Comparison of ENCODE assay signal across 8 cellular contexts in the genomic region with DNA sequence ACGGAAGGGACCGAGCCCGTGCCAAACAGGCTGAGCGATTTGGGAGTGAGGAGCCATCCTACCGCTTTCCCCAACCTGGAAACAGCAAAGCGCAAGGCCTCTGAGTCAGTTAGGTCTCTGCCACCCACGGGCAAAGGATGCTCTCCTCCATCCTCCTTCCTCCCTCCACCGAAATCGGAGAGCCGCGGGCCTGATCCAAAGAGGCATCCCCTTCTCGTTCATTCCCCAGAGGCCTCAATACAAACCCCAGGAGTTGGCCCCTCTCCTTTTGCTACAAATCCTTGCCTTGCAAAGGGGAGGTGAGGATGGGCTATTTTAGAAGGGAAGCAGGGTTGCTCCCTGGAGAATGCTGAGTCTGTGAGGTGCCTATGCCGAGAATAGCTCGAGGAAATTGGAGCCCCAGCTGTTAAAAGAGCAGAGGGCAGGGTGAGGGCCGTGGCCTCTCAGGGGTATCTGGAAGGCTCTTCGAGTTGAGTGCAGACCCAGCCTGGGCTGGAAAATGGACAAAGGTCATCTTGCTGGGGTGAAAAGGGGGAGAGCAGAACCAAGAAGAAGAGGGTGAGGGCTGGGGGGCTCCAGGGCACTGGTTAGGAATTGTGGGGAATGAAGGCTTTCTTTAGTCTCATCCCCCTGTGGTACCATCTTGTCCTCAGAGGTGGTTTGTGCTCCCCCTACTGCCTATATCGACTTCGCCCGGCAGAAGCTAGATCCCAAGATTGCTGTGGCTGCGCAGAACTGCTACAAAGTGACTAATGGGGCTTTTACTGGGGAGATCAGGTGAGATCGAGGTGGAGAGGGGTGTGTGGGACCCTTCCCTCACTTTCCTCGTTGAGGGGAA. TPM values are rescaled to one million over a fixed set of nuclear protein-coding genes. Genes with fewer than 3 reads are reported as not detected.
DNase-seq lines count a peak whose midpoint lies in the region; ATAC-seq, FAIRE-seq and TF ChIP-seq lines count a peak whose summit lies in the region.

No MANE protein-coding gene starts in this region.

- H3K27ac Mint-ChIP-seq in activated CD4-positive, alpha-beta T cell treated with anti-CD3 and anti-CD28 coated beads, Interleukin-2, amount 10 ng/mL, durations not matched to agents 24 days and 14 days, result peak overlapping the region; percentile 93
- H3K27ac Mint-ChIP-seq in nephron progenitor cell, result peak overlapping the region; percentile 93

- DNase-seq in activated CD4-positive, alpha-beta T cell treated with anti-CD3 and anti-CD28 coated beads, Interleukin-2, amount 10 ng/mL, durations not matched to agents 24 days and 14 days, result peak; percentile 73
- DNase-seq in activated CD4-positive, alpha-beta T cell treated with anti-CD3 and anti-CD28 coated beads, Interleukin-2, amount 50 U/mL, for 1 hour, result no peak
- DNase-seq in RWPE1 (ENCODE audit: low spot score) (no peak), nephron progenitor cell (no peak), frontal cortex (ENCODE audit: low spot score in 2 of 2) (no peak), NCI-H2227 (lab: John Stamatoyannopoulos, UW; ENCODE audit: unreplicated experiment) (no peak)
- no peak for DNase-seq in effector memory CD4-positive, alpha-beta T cell

- intact Hi-C loops in activated CD4-positive, alpha-beta T cell treated with anti-CD3 and anti-CD28 coated beads, Interleukin-2, amount 10 ng/mL, durations not matched to agents 24 days and 14 days (cut with micrococcal nuclease), result loop anchor here (1.0 kb wide), 1 partner anchor 334 kb away; the partner anchor contains the start of gene GAPDH

- peak overlapping the region; percentile 84 for H3K27ac ChIP-seq in RWPE1
- H3K27ac ChIP-seq in effector memory CD4-positive, alpha-beta T cell (ENCODE audit: insufficient read depth, low read length, poor library complexity, severe bottlenecking), result peak overlapping the region; percentile 79

- peak overlapping the region; percentile 89 for H3K4me3 Mint-ChIP-seq in activated CD4-positive, alpha-beta T cell treated with anti-CD3 and anti-CD28 coated beads, Interleukin-2, amount 10 ng/mL, durations not matched to agents 24 days and 14 days
- peak overlapping the region; percentile 94 for H3K4me3 Mint-ChIP-seq in nephron progenitor cell

- no peaks in the 10 kb centered on the region for H3K9me3 ChIP-seq in effector memory CD4-positive, alpha-beta T cell (ENCODE audit: control insufficient read depth, low read length)

- CTCF ChIA-PET in RWPE1 (lab: Yijun Ruan, JAX), result interaction anchor here (0.6 to 2.0 kb wide), 4 partner anchors 16 to 117 kb away, joined by 3 to 12 read pairs (median 6); no protein-coding TSS in a partner anchor

- no peak for FAIRE-seq in frontal cortex (lab: Jason Lieb, UNC)

- H3K4me1 Mint-ChIP-seq in activated CD4-positive, alpha-beta T cell treated with anti-CD3 and anti-CD28 coated beads, Interleukin-2, amount 10 ng/mL, durations not matched to agents 24 days and 14 days, result peaks cover 50% of the 10 kb centered on the region
- peaks cover 58% of the 10 kb centered on the region for H3K4me1 Mint-ChIP-seq in nephron progenitor cell

- peaks cover 20% of the 10 kb centered on the region for H3K36me3 ChIP-seq in effector memory CD4-positive, alpha-beta T cell (ENCODE audit: control insufficient read depth, insufficient read depth, low read length)

- peak overlapping the region; percentile 93 for H3K4me3 ChIP-seq in effector memory CD4-positive, alpha-beta T cell (ENCODE audit: insufficient read depth, low read depth, low read length, poor library complexity, severe bottlenecking)

- peaks cover 70% of the 10 kb centered on the region for H3K36me3 Mint-ChIP-seq in activated CD4-positive, alpha-beta T cell treated with anti-CD3 and anti-CD28 coated beads, Interleukin-2, amount 10 ng/mL, durations not matched to agents 24 days and 14 days (ENCODE audit: low read depth)
- H3K36me3 Mint-ChIP-seq in nephron progenitor cell (ENCODE audit: low read depth), result peaks cover 52% of the 10 kb centered on the region

- no peak for ATAC-seq in HG03159 (IDR thresholded peaks at IDR 0.05; ENCODE audit: unreplicated experiment)

- no peaks in the 10 kb centered on the region for H3K27me3 Mint-ChIP-seq in activated CD4-positive, alpha-beta T cell treated with anti-CD3 and anti-CD28 coated beads, Interleukin-2, amount 10 ng/mL, durations not matched to agents 24 days and 14 days
- H3K27me3 Mint-ChIP-seq in nephron progenitor cell (ENCODE audit: low read depth, poor library complexity), result peaks cover 4% of the 10 kb centered on the region

- H3K9me3 Mint-ChIP-seq in activated CD4-positive, alpha-beta T cell treated with anti-CD3 and anti-CD28 coated beads, Interleukin-2, amount 10 ng/mL, durations not matched to agents 24 days and 14 days, result no peaks in the 10 kb centered on the region
- H3K9me3 Mint-ChIP-seq in nephron progenitor cell, result no peaks in the 10 kb centered on the region

- no peak for TF ChIP-seq CTCF in RWPE1 (conservative IDR thresholded peaks at IDR 0.05; ENCODE audit: low read depth)
- TF ChIP-seq CTCF in nephron progenitor cell (IDR thresholded peaks at IDR 0.05), result no peak

- peaks cover 44% of the 10 kb centered on the region for H3K4me1 ChIP-seq in effector memory CD4-positive, alpha-beta T cell (ENCODE audit: control insufficient read depth, insufficient read depth, low read length, poor library complexity, severe bottlenecking)

- no peaks in the 10 kb centered on the region for H3K27me3 ChIP-seq in effector memory CD4-positive, alpha-beta T cell (replicated peaks; ENCODE audit: control insufficient read depth, insufficient read depth, low read length, poor library complexity, severe bottlenecking)

- POLR2A ChIA-PET in RWPE1 (lab: Yijun Ruan, JAX; ENCODE audit: low non-redundant PET), result interaction anchor here (2.3 kb wide), 1 partner anchor 16 kb away, joined by 13 read pairs; the partner anchor contains the start of gene USP5

RNA-seq across cellular contexts. Expression of gene TPI1, which starts 1.1 kb away (rescaled TPM):
- 1,614 and 1,630 TPM in 2 replicates for total RNA-seq in activated CD4-positive, alpha-beta T cell treated with anti-CD3 and anti-CD28 coated beads, Interleukin-2, amount 10 ng/mL, durations not matched to agents 24 days and 14 days
- total RNA-seq in frontal cortex, result 293 TPM

RNA-seq across cellular contexts. Expression of gene SPSB2, which starts 4.7 kb away (rescaled TPM):
- 3.4 TPM in 2 replicates for total RNA-seq in activated CD4-positive, alpha-beta T cell treated with anti-CD3 and anti-CD28 coated beads, Interleukin-2, amount 10 ng/mL, durations not matched to agents 24 days and 14 days
- total RNA-seq in frontal cortex, result 1.6 TPM

RNA-seq across cellular contexts. Expression of gene USP5, which starts 16.5 kb away (rescaled TPM):
- total RNA-seq in activated CD4-positive, alpha-beta T cell treated with anti-CD3 and anti-CD28 coated beads, Interleukin-2, amount 10 ng/mL, durations not matched to agents 24 days and 14 days, result 121 TPM in 2 replicates
- 77.5 TPM for total RNA-seq in frontal cortex

RNA-seq across cellular contexts. Expression of gene CDCA3, which starts 17.3 kb away (rescaled TPM):
- total RNA-seq in activated CD4-positive, alpha-beta T cell treated with anti-CD3 and anti-CD28 coated beads, Interleukin-2, amount 10 ng/mL, durations not matched to agents 24 days and 14 days, result 32.6 and 33.7 TPM in 2 replicates
- 2.9 TPM for total RNA-seq in frontal cortex

RNA-seq across cellular contexts. Expression of gene GNB3, which starts 27.7 kb away (rescaled TPM):
- 1.6 and 1.7 TPM in 2 replicates for total RNA-seq in activated CD4-positive, alpha-beta T cell treated with anti-CD3 and anti-CD28 coated beads, Interleukin-2, amount 10 ng/mL, durations not matched to agents 24 days and 14 days
- total RNA-seq in frontal cortex, result 1.2 TPM
